Comparison of ENCODE assay signal across 29 cellular contexts in genomic region chr10:5477948-5478693, GRCh38. TPM values are rescaled to one million over a fixed set of nuclear protein-coding genes. Genes with fewer than 3 reads are reported as not detected.
A peak's percentile ranks its signal among the peaks of the same experiment; 100 is the strongest.
DNase-seq lines count a peak whose midpoint lies in the region; ATAC-seq and TF ChIP-seq lines count a peak whose summit lies in the region.
"Had no signal": no experiment of that assay in that cellular context is flagged by ENCODE, and none has a peak within 500 bp of the region (broad histone marks: within the 10 kb centered on the region; RNA-seq: fewer than 3 reads in every experiment).

No MANE protein-coding gene starts in this region.

- H3K4me1 ChIP-seq in osteoblast (ENCODE audit: insufficient read depth, low read length): no peaks in the 10 kb centered on the region
- H3K4me1 ChIP-seq: BE2C, heart right ventricle, left lung, tibial artery had no signal

- no peak overlapping the region for H3K27ac Mint-ChIP-seq in stimulated activated naive CD8-positive, alpha-beta T cell treated with anti-CD3 and anti-CD28 coated beads, Interleukin-15, amount 100 ng/mL, for 72 hours
- no peak overlapping the region for H3K27ac Mint-ChIP-seq in endothelial cell (ENCODE audit: unreplicated experiment)
- H3K27ac Mint-ChIP-seq: activated B cell treated with CpG ODN at 0.5 μM for 24 hours; immature natural killer cell; stimulated activated naive CD8-positive, alpha-beta T cell treated with anti-CD3 and anti-CD28 coated beads, Interleukin-15, Interleukin-2, amounts not matched to agents 100 ng/mL and 50 ng/mL, for 24 hours; T-helper 2 cell treated with Interferon-gamma antibody and Interleukin-4, amounts not matched to agents 5 μg/mL and 100 μg/mL, for 36 hours had no signal

- ATAC-seq in stimulated activated naive CD8-positive, alpha-beta T cell treated with anti-CD3 and anti-CD28 coated beads, Interleukin-15, amount 100 ng/mL, for 72 hours: peak; percentile 39
- no peak for ATAC-seq in stimulated activated naive CD8-positive, alpha-beta T cell treated with anti-CD3 and anti-CD28 coated beads, Interleukin-15, Interleukin-2, amounts not matched to agents 100 U/mL and 50 U/mL, for 24 hours
- no peak for ATAC-seq in GM21529 (IDR thresholded peaks at IDR 0.05; ENCODE audit: unreplicated experiment)
- ATAC-seq: heart right ventricle, left lung had no signal

- peaks cover 11% of the 10 kb centered on the region for H3K4me1 Mint-ChIP-seq in stimulated activated naive CD8-positive, alpha-beta T cell treated with anti-CD3 and anti-CD28 coated beads, Interleukin-15, amount 100 ng/mL, for 72 hours
- peaks cover 28% of the 10 kb centered on the region for H3K4me1 Mint-ChIP-seq in endothelial cell (ENCODE audit: unreplicated experiment)
- H3K4me1 Mint-ChIP-seq: immature natural killer cell had no signal

- no peaks in the 10 kb centered on the region for H3K79me2 ChIP-seq in osteoblast (ENCODE audit: insufficient read depth, low read length)

- H3K27ac ChIP-seq in osteoblast (ENCODE audit: low read depth, low read length): no peak overlapping the region
- H3K27ac ChIP-seq: dorsolateral prefrontal cortex, heart right ventricle, left lung, tibial artery had no signal

- H3K9me3 ChIP-seq in osteoblast (ENCODE audit: low read depth, low read length): no peaks in the 10 kb centered on the region
- H3K9me3 ChIP-seq: BE2C, heart right ventricle, left lung, tibial artery had no signal

- no peak for DNase-seq in stimulated activated naive CD8-positive, alpha-beta T cell treated with anti-CD3 and anti-CD28 coated beads, Interleukin-15, amount 100 ng/mL, for 72 hours
- no peak for DNase-seq in stimulated activated naive CD8-positive, alpha-beta T cell treated with anti-CD3 and anti-CD28 coated beads, Interleukin-15, Interleukin-2, amounts not matched to agents 100 U/mL and 50 U/mL, for 24 hours
- DNase-seq in endothelial cell (ENCODE audit: low spot score) (no peak), osteoblast (ENCODE audit: insufficient read length, low spot score, missing footprints) (peak; percentile 43), activated T-cell treated with anti-CD3 and anti-CD28 coated beads for 4 hours (no peak), NK-92 (lab: John Stamatoyannopoulos, UW; ENCODE audit: unreplicated experiment) (no peak)
- DNase-seq in stimulated activated CD4-positive, alpha-beta T cell treated with anti-CD3 and anti-CD28 coated beads, Interleukin-4, amount 100 ng/mL, for 24 hours: no peak
- DNase-seq: activated B cell treated with CpG ODN at 0.5 μM for 24 hours; activated CD4-positive, alpha-beta T cell treated with anti-CD3 and anti-CD28 coated beads, Interleukin-2, amount 50 U/mL, for 48 hours; activated naive CD4-positive, alpha-beta T cell treated with Interleukin-2 at 50 U/mL for 16 hours; aorta; BE2C; dorsolateral prefrontal cortex; foreskin fibroblast; heart right ventricle; immature natural killer cell; KG1; left lung; midbrain; NCI-H526; RPMI8226; stimulated activated CD4-positive, alpha-beta T cell treated with anti-CD3 and anti-CD28 coated beads, Interleukin-4, amount 100 ng/mL, for 1 hour; tibial artery had no signal

- TF ChIP-seq CTCF in endothelial cell (IDR thresholded peaks at IDR 0.05; ENCODE audit: unreplicated experiment) (no peak), osteoblast (IDR thresholded peaks at IDR 0.05; ENCODE audit: extremely low read depth, low read depth, low read length) (no peak)

- no peak overlapping the region for H3K4me2 ChIP-seq in osteoblast (ENCODE audit: insufficient read depth, low read length)

- H2AFZ ChIP-seq in osteoblast (ENCODE audit: low read length): no peak overlapping the region

- no peaks in the 10 kb centered on the region for H4K20me1 ChIP-seq in osteoblast (ENCODE audit: insufficient read depth, low read length)

- no peaks in the 10 kb centered on the region for H3K27me3 Mint-ChIP-seq in stimulated activated naive CD8-positive, alpha-beta T cell treated with anti-CD3 and anti-CD28 coated beads, Interleukin-15, amount 100 ng/mL, for 72 hours
- H3K27me3 Mint-ChIP-seq in endothelial cell (ENCODE audit: unreplicated experiment): peaks cover 2% of the 10 kb centered on the region
- H3K27me3 Mint-ChIP-seq: stimulated activated naive CD8-positive, alpha-beta T cell treated with anti-CD3 and anti-CD28 coated beads, Interleukin-15, Interleukin-2, amounts not matched to agents 100 ng/mL and 50 ng/mL, for 24 hours had no signal

- H3K4me3 Mint-ChIP-seq in stimulated activated naive CD8-positive, alpha-beta T cell treated with anti-CD3 and anti-CD28 coated beads, Interleukin-15, amount 100 ng/mL, for 72 hours: no peak overlapping the region
- peak overlapping the region; percentile 17 for H3K4me3 Mint-ChIP-seq in endothelial cell (ENCODE audit: unreplicated experiment)
- H3K4me3 Mint-ChIP-seq: activated B cell treated with CpG ODN at 0.5 μM for 24 hours; immature natural killer cell; stimulated activated naive CD8-positive, alpha-beta T cell treated with anti-CD3 and anti-CD28 coated beads, Interleukin-15, Interleukin-2, amounts not matched to agents 100 ng/mL and 50 ng/mL, for 24 hours; T-helper 2 cell treated with Interferon-gamma antibody and Interleukin-4, amounts not matched to agents 5 μg/mL and 100 μg/mL, for 36 hours had no signal

- H3K9me3 Mint-ChIP-seq in stimulated activated naive CD8-positive, alpha-beta T cell treated with anti-CD3 and anti-CD28 coated beads, Interleukin-15, amount 100 ng/mL, for 72 hours: no peaks in the 10 kb centered on the region
- no peaks in the 10 kb centered on the region for H3K9me3 Mint-ChIP-seq in endothelial cell (ENCODE audit: unreplicated experiment)
- H3K9me3 Mint-ChIP-seq: activated B cell treated with CpG ODN at 0.5 μM for 24 hours; immature natural killer cell; stimulated activated naive CD8-positive, alpha-beta T cell treated with anti-CD3 and anti-CD28 coated beads, Interleukin-15, Interleukin-2, amounts not matched to agents 100 ng/mL and 50 ng/mL, for 24 hours; T-helper 2 cell treated with Interferon-gamma antibody and Interleukin-4, amounts not matched to agents 5 μg/mL and 100 μg/mL, for 36 hours had no signal

- no peak overlapping the region for H3K4me3 ChIP-seq in osteoblast (ENCODE audit: insufficient read depth, low read length)
- H3K4me3 ChIP-seq: dorsolateral prefrontal cortex, heart right ventricle, left lung, tibial artery had no signal

- no peaks in the 10 kb centered on the region for H3K36me3 ChIP-seq in osteoblast (ENCODE audit: insufficient read depth, low read length)
- H3K36me3 ChIP-seq: BE2C, heart right ventricle, left lung, tibial artery had no signal

- no peaks in the 10 kb centered on the region for H3K27me3 ChIP-seq in osteoblast (ENCODE audit: insufficient read depth, low read length)
- H3K27me3 ChIP-seq: BE2C, dorsolateral prefrontal cortex, heart right ventricle, left lung, tibial artery had no signal

- H3K36me3 Mint-ChIP-seq in endothelial cell (ENCODE audit: low read depth, unreplicated experiment): peaks cover 7% of the 10 kb centered on the region
- H3K36me3 Mint-ChIP-seq: immature natural killer cell had no signal

RNA-seq across cellular contexts. Expression of gene CALML5, which starts 21.2 kb away (rescaled TPM):
- not detected for total RNA-seq in endothelial cell (ENCODE audit: unreplicated experiment)
- total RNA-seq in osteoblast: not detected in 2 replicates
- total RNA-seq: A673, activated B cell treated with CpG ODN at 0.5 μM for 24 hours, aorta, dorsolateral prefrontal cortex, H4, heart right ventricle, left lung, pulmonary artery endothelial cell had no signal

RNA-seq across cellular contexts. Expression of gene CALML3, which starts 46.6 kb away (rescaled TPM):
- total RNA-seq in endothelial cell (ENCODE audit: unreplicated experiment): not detected
- total RNA-seq in osteoblast: not detected in 2 replicates
- total RNA-seq: A673, activated B cell treated with CpG ODN at 0.5 μM for 24 hours, aorta, H4, heart right ventricle, left lung, pulmonary artery endothelial cell had no signal
